ENCODE assay signal across 33 cellular contexts in the genomic region with DNA sequence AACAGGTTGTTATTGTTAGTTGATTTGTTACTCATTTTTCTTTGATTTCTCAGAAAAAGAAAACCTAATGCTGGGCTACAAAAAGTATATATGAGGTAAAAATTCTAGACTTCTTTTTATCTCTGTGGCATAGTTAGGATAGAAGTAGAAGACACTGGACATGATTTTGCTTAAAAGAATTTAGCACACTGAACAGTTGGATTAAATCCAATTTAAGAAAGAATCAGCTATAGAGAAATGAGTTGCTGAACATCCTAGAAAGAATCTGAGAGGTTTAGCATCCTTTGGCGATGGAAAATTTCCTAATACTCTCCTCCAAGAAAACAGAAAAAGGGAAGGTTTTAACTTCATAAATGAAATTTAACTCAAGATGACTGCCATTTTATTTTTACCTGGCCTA.
"Had no signal": no experiment of that assay in that cellular context is flagged by ENCODE, and none has a peak within 500 bp of the region (broad histone marks: within the 10 kb centered on the region; RNA-seq: fewer than 3 reads in every experiment).

No MANE protein-coding gene starts in this region.

- H3K27me3 Mint-ChIP-seq: activated B cell treated with CpG ODN at 0.5 μM for 24 hours had no signal

- H3K36me3 ChIP-seq: breast epithelium had no signal

- H3K9me3 Mint-ChIP-seq: activated B cell treated with CpG ODN at 0.5 μM for 24 hours; activated CD4-positive, alpha-beta T cell treated with anti-CD3 and anti-CD28 coated beads, Interleukin-2, amount 10 ng/mL, durations not matched to agents 24 days and 14 days; activated naive CD4-positive, alpha-beta T cell treated with anti-CD3 and anti-CD28 coated beads, Interleukin-2, amount 50 U/mL, for 24 hours; activated T-cell treated with anti-CD3 and anti-CD28 coated beads, Interleukin-2, amount 50 U/mL, for 24 hours; activated T-helper 1 cell treated with anti-CD3 and anti-CD28 coated beads, Interleukin-12 subunit alpha, Interleukin-12 subunit beta, Interleukin-2, Interleukin-4 antibody, amounts not matched to agents 30 ng/mL and 10 ng/mL and 1 ng/mL, durations not matched to agents 14 hours and 24 hours and 36 hours; T-cell had no signal

- ATAC-seq: activated CD8-positive, alpha-beta memory T cell treated with anti-CD3 and anti-CD28 coated beads, Interleukin-2, amount 10 ng/mL, durations not matched to agents 7 days and 5 days; Panc1; Right ventricle myocardium inferior; T-cell had no signal

- H3K9me3 ChIP-seq: breast epithelium had no signal

- H3K4me3 Mint-ChIP-seq: activated B cell treated with CpG ODN at 0.5 μM for 24 hours; activated CD4-positive, alpha-beta T cell treated with anti-CD3 and anti-CD28 coated beads, Interleukin-2, amount 10 ng/mL, durations not matched to agents 24 days and 14 days; activated CD8-positive, alpha-beta memory T cell treated with anti-CD3 and anti-CD28 coated beads, Interleukin-2, amount 10 ng/mL, durations not matched to agents 7 days and 5 days; activated naive CD4-positive, alpha-beta T cell treated with anti-CD3 and anti-CD28 coated beads, Interleukin-2, amount 50 U/mL, for 24 hours; activated T-cell treated with anti-CD3 and anti-CD28 coated beads, Interleukin-2, amount 50 U/mL, for 24 hours; activated T-helper 1 cell treated with anti-CD3 and anti-CD28 coated beads, Interleukin-12 subunit alpha, Interleukin-12 subunit beta, Interleukin-2, Interleukin-4 antibody, amounts not matched to agents 30 ng/mL and 10 ng/mL and 1 ng/mL, durations not matched to agents 14 hours and 24 hours and 36 hours; T-cell had no signal

- H3K27ac ChIP-seq: breast epithelium had no signal

- H3K4me1 Mint-ChIP-seq: activated B cell treated with CpG ODN at 0.5 μM for 24 hours; activated CD4-positive, alpha-beta T cell treated with anti-CD3 and anti-CD28 coated beads, Interleukin-2, amount 10 ng/mL, durations not matched to agents 24 days and 14 days; activated naive CD4-positive, alpha-beta T cell treated with anti-CD3 and anti-CD28 coated beads, Interleukin-2, amount 50 U/mL, for 24 hours; T-cell had no signal

- H3K4me1 ChIP-seq: breast epithelium had no signal

- H3K4me3 ChIP-seq: breast epithelium, SK-N-MC had no signal

- DNase-seq: activated B cell treated with CpG ODN at 0.5 μM for 24 hours; activated CD4-positive, alpha-beta T cell treated with anti-CD3 and anti-CD28 coated beads for 1 hour; activated CD4-positive, alpha-beta T cell treated with anti-CD3 and anti-CD28 coated beads, Interleukin-2, amount 10 ng/mL, durations not matched to agents 24 days and 14 days; activated CD4-positive, alpha-beta T cell treated with anti-CD3 and anti-CD28 coated beads, Interleukin-2, amount 50 U/mL, for 48 hours; activated CD8-positive, alpha-beta memory T cell treated with anti-CD3 and anti-CD28 coated beads, Interleukin-2, amount 10 ng/mL, durations not matched to agents 7 days and 5 days; activated effector memory CD4-positive, alpha-beta T cell treated with Interleukin-2 at 50 U/mL for 16 hours; activated naive CD4-positive, alpha-beta T cell; activated T-cell treated with anti-CD3 and anti-CD28 coated beads, Interleukin-2, amount 50 U/mL, for 24 hours; amygdala; central memory CD4-positive, alpha-beta T cell; Kasumi-1; MV-4-11; NCI-H1092 treated with DMSO at 0.1 percent for 48 hours; NCI-H1417 treated with DMSO at 0.1 percent for 48 hours; NCI-H1694; NCI-H2029; NCI-H2107; NCI-H2171 treated with DMSO at 0.1 percent for 48 hours; NCI-H226; NCI-H526; NCI-H774; NK-92 treated with Interleukin-12 subunit alpha and Interleukin-12 subunit beta, amount 100 ng/mL, for 24 hours; OCI-M1; RPMI8226; T-cell; T-helper 2 cell; T1000 had no signal

- H3K36me3 Mint-ChIP-seq: activated CD8-positive, alpha-beta memory T cell treated with anti-CD3 and anti-CD28 coated beads, Interleukin-2, amount 10 ng/mL, durations not matched to agents 7 days and 5 days; activated naive CD4-positive, alpha-beta T cell treated with anti-CD3 and anti-CD28 coated beads, Interleukin-2, amount 50 U/mL, for 24 hours; T-cell had no signal

- H3K27me3 ChIP-seq: breast epithelium had no signal

- H3K27ac Mint-ChIP-seq: activated B cell treated with CpG ODN at 0.5 μM for 24 hours; activated CD4-positive, alpha-beta T cell treated with anti-CD3 and anti-CD28 coated beads, Interleukin-2, amount 10 ng/mL, durations not matched to agents 24 days and 14 days; activated CD8-positive, alpha-beta memory T cell treated with anti-CD3 and anti-CD28 coated beads, Interleukin-2, amount 10 ng/mL, durations not matched to agents 7 days and 5 days; activated naive CD4-positive, alpha-beta T cell treated with anti-CD3 and anti-CD28 coated beads, Interleukin-2, amount 50 U/mL, for 24 hours; activated T-cell treated with anti-CD3 and anti-CD28 coated beads, Interleukin-2, amount 50 U/mL, for 24 hours; activated T-helper 1 cell treated with anti-CD3 and anti-CD28 coated beads, Interleukin-12 subunit alpha, Interleukin-12 subunit beta, Interleukin-2, Interleukin-4 antibody, amounts not matched to agents 30 ng/mL and 10 ng/mL and 1 ng/mL, durations not matched to agents 14 hours and 24 hours and 36 hours; T-cell had no signal
